8 cellular contexts compared by ENCODE assay signal in genomic region chr9:4987996-4988421, GRCh38. TPM values are rescaled to one million over a fixed set of nuclear protein-coding genes. Genes with fewer than 3 reads are reported as not detected.
DNase-seq lines count a peak whose midpoint lies in the region; ATAC-seq and TF ChIP-seq lines count a peak whose summit lies in the region.

No MANE protein-coding gene starts in this region.

- H3K27me3 ChIP-seq in Caco-2 (replicated peaks; ENCODE audit: control insufficient read depth, insufficient read depth, low read length) (no peaks in the 10 kb centered on the region), NT2/D1 (ENCODE audit: insufficient read depth, insufficient read length) (peaks cover 7% of the 10 kb centered on the region), psoas muscle (ENCODE audit: insufficient read depth in 3 of 3, low read length in 2 of 3) (no peaks in the 10 kb centered on the region)

- H3K4me3 ChIP-seq in Caco-2 (ENCODE audit: low read depth, low read length): no peak overlapping the region
- H3K4me3 ChIP-seq in NT2/D1 (ENCODE audit: insufficient read length, low read depth): no peak overlapping the region
- peak overlapping the region; percentile 2 for H3K4me3 ChIP-seq in fibroblast of villous mesenchyme (ENCODE audit: low read depth, low read length)
- peak overlapping the region; percentile 95 for H3K4me3 ChIP-seq in psoas muscle

- no peak overlapping the region for H3K27ac ChIP-seq in psoas muscle

- H3K36me3 ChIP-seq in Caco-2 (ENCODE audit: control insufficient read depth, insufficient read depth, low read length) (no peaks in the 10 kb centered on the region), NT2/D1 (ENCODE audit: insufficient read depth, insufficient read length, low read length) (peaks cover 8% of the 10 kb centered on the region), psoas muscle (ENCODE audit: insufficient read depth in 1 of 2, low read depth in 1 of 2) (peaks cover 0 to 16% of the 10 kb centered on the region in 2 donors)

- intact Hi-C loops in Caco-2 (cut with micrococcal nuclease; ENCODE audit: unreplicated experiment): loop anchor here (1.0 to 10.0 kb wide), 6 partner anchors 151 to 607 kb away; partner anchors contain the start of genes PLPP6 and SPATA6L
- intact Hi-C loops in psoas muscle (cut with DNase I): loop anchor here (2.0 to 10.0 kb wide), 4 partner anchors 136 to 323 kb away; partner anchors contain the start of genes PLPP6 (in 1 of the 2) and SPATA6L (in 1 of the 2)
- intact Hi-C loops in sciatic nerve (cut with DNase I): loop anchor here (10.0 kb wide), 1 partner anchor 223 kb away; no protein-coding TSS in a partner anchor

- POLR2A ChIA-PET in Caco-2 (lab: Charles Lee): no interaction called here

- no peak overlapping the region for H3K27ac Mint-ChIP-seq in Caco-2 (ENCODE audit: unreplicated experiment)

- H3K9me3 Mint-ChIP-seq in Caco-2 (ENCODE audit: unreplicated experiment): no peaks in the 10 kb centered on the region

- 30 to 34% (median 34%) methylated on average over 2 of the region's 2 CpGs for WGBS in psoas muscle, 3 donors

- peaks cover 9% of the 10 kb centered on the region for H3K36me3 Mint-ChIP-seq in Caco-2 (ENCODE audit: insufficient read depth, unreplicated experiment)

- TF ChIP-seq CTCF in Caco-2 (IDR thresholded peaks at IDR 0.05; ENCODE audit: insufficient read depth in 1 of 2, low read depth in 1 of 2, low read length in 1 of 2, severe bottlenecking in 1 of 2, unreplicated experiment in 1 of 2) (peak; percentile 50 to 55), fibroblast of villous mesenchyme (IDR thresholded peaks at IDR 0.05; ENCODE audit: insufficient read depth, low read depth, low read length) (peak; percentile 74), psoas muscle (IDR thresholded peaks at IDR 0.05) (peak; percentile 71)

- ATAC-seq in psoas muscle (no peak), GM21717 (IDR thresholded peaks at IDR 0.05; ENCODE audit: unreplicated experiment) (no peak), sciatic nerve (no peak)

- H3K9me3 ChIP-seq in Caco-2 (no peaks in the 10 kb centered on the region), NT2/D1 (ENCODE audit: insufficient read depth, low read length) (no peaks in the 10 kb centered on the region), psoas muscle (peaks cover 3% of the 10 kb centered on the region)

- no TSS peak for BruUV-seq in Caco-2 (replicated peaks; lab: Mats Ljungman, UMichigan)

- DNase-seq in Caco-2 (peak; percentile 46 to 70), HT1080 (ENCODE audit: low read depth) (peak; percentile 69), NT2/D1 (ENCODE audit: low read depth, low spot score) (peak; percentile 84), activated T-cell treated with anti-CD3 and anti-CD28 coated beads for 48 hours (ENCODE audit: low read depth) (peak; percentile 17), fibroblast of villous mesenchyme (ENCODE audit: low read depth) (peak; percentile 76), psoas muscle (no peak), sciatic nerve (ENCODE audit: low spot score) (no peak)

- no peak overlapping the region for H3K9ac ChIP-seq in NT2/D1 (ENCODE audit: insufficient read length, low read depth)

- no peak overlapping the region for H3K4me3 Mint-ChIP-seq in Caco-2 (ENCODE audit: unreplicated experiment)

- CTCF ChIA-PET in Caco-2 (lab: Charles Lee): interaction anchor here (1.0 kb wide), 1 partner anchor 45 kb away, joined by 3 read pairs; no protein-coding TSS in a partner anchor

- H3K4me1 Mint-ChIP-seq in Caco-2 (ENCODE audit: low read depth, unreplicated experiment): peaks cover 15% of the 10 kb centered on the region

- H3K4me1 ChIP-seq in Caco-2 (peaks cover 3% of the 10 kb centered on the region; the same call in 1 of the 2 replicates), NT2/D1 (ENCODE audit: insufficient read depth, insufficient read length) (no peaks in the 10 kb centered on the region), psoas muscle (peaks cover 39% of the 10 kb centered on the region)

- no peaks in the 10 kb centered on the region for H3K27me3 Mint-ChIP-seq in Caco-2 (ENCODE audit: insufficient read depth, unreplicated experiment)

RNA-seq across cellular contexts. Expression of gene JAK2, which starts 2.9 kb away (rescaled TPM):
- total RNA-seq in Caco-2 (2022) (0.86 and 1.4 TPM in 2 replicates), fibroblast of villous mesenchyme (11.6 and 13.4 TPM in 2 replicates), psoas muscle (10 to 100 TPM in 3 of 4 donors, 1 to 10 TPM in 1; 9.0 to 32.3 (median 16.8) TPM), sciatic nerve (28.4 TPM)
- 3.1 and 3.9 TPM in 2 replicates for total RNA-seq in HT1080 (2014; rRNA removed; shearing (Covaris generic))
- polyA plus RNA-seq in HT1080 (2015; cell fraction: cytosol; rRNA removed): 4.9 and 6.5 TPM in 2 replicates
- 11.0 and 13.8 TPM in 2 replicates for polyA plus RNA-seq in HT1080 (2015; cell fraction: nucleus; rRNA removed)
- polyA plus RNA-seq in psoas muscle: 1 to 10 TPM; 2.2 to 4.6 (median 3.2) TPM

Comparison
In these comparisons a context has a peak if more than half of its experiments do, and no peak if none do; other contexts are left out.
1. DNase-seq: peak in Caco-2 (2 of 2), HT1080 (single experiment), NT2/D1 (single experiment), activated T-cell treated with anti-CD3 and anti-CD28 coated beads for 48 hours (single experiment) and fibroblast of villous mesenchyme (single experiment); none in psoas muscle (0 of 2) and sciatic nerve (single experiment).
2. H3K4me3 ChIP-seq: peak in fibroblast of villous mesenchyme (single experiment) and psoas muscle (single experiment); none in Caco-2 (single experiment) and NT2/D1 (single experiment).
3. Peak in every context shown above with its lines, with median percentiles within 50 percentile points of each other: CTCF ChIP-seq.